In the genomic region with DNA sequence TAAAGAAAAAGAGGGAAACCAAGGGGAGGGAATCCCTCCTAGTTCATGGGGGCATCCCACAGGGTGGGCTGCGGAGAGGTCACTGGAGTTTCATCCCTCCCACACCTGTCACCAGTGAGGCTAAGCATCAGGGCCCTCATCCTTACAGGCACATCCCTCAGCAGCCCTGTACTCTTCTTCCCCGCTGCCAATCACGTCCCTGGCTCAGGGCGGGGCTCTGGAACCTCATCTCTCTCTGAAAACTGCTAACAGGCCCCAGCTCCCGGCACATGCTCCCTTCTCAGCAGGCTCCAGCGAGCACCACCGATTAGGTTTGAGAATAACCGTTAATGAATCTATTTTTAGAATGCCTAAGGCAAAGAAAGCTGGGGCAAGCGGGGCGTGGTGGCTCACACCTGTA, we compare ENCODE assay signal across 14 cellular contexts. TPM values are rescaled to one million over a fixed set of nuclear protein-coding genes. Genes with fewer than 3 reads are reported as not detected.
DNase-seq lines count a peak whose midpoint lies in the region; ATAC-seq, FAIRE-seq and TF ChIP-seq lines count a peak whose summit lies in the region.
"Had no signal": no experiment of that assay in that cellular context is flagged by ENCODE, and none has a peak within 500 bp of the region (broad histone marks: within the 10 kb centered on the region; RNA-seq: fewer than 3 reads in every experiment).

No MANE protein-coding gene starts in this region.

- peak overlapping the region; percentile 54; the same call in 1 of the 2 replicates for H3K9ac ChIP-seq in BLaER1

- FAIRE-seq in A549 (lab: Jason Lieb, UNC) (no peak), small intestine (lab: Jason Lieb, UNC) (no peak)
- FAIRE-seq: A204.1 had no signal

- no peak for TF ChIP-seq EP300 in A549 (IDR thresholded peaks at IDR 0.05)

- H3K27ac ChIP-seq in A549, result no peak overlapping the region
- peak overlapping the region; percentile 63 for H3K27ac ChIP-seq in BLaER1
- peak overlapping the region; percentile 66 for H3K27ac ChIP-seq in hepatocyte
- H3K27ac ChIP-seq in small intestine (ENCODE audit: low read depth in 1 of 2, low read length in 1 of 2), result no peak overlapping the region

- TF ChIP-seq POLR2A in A549 (IDR thresholded peaks at IDR 0.05; ENCODE audit: low read length), result no peak

- no peaks in the 10 kb centered on the region for H3K9me2 ChIP-seq in hepatocyte (replicated peaks; ENCODE audit: insufficient read depth)

- H3K4me1 ChIP-seq in A549, result peaks cover 15% of the 10 kb centered on the region
- peaks cover 97% of the 10 kb centered on the region for H3K4me1 ChIP-seq in BLaER1
- peaks cover 22% of the 10 kb centered on the region for H3K4me1 ChIP-seq in hepatocyte (ENCODE audit: insufficient read depth)
- H3K4me1 ChIP-seq in small intestine (ENCODE audit: control insufficient read depth in 2 of 2, insufficient read depth in 1 of 2, low read depth in 1 of 2, low read length in 1 of 2), result no peaks in the 10 kb centered on the region
- H3K4me1 ChIP-seq: HAP-1 had no signal

- no peak for ATAC-seq in A549
- ATAC-seq: CD8-positive, alpha-beta T cell had no signal

- POLR2A ChIA-PET in A549 (lab: Yijun Ruan, JAX), result no interaction called here

- no peaks in the 10 kb centered on the region for H3K9me3 ChIP-seq in A549
- H3K9me3 ChIP-seq in BLaER1, result no peaks in the 10 kb centered on the region
- H3K9me3 ChIP-seq in hepatocyte (ENCODE audit: low read depth), result no peaks in the 10 kb centered on the region
- no peaks in the 10 kb centered on the region for H3K9me3 ChIP-seq in small intestine (ENCODE audit: control insufficient read depth, low read depth)
- H3K9me3 ChIP-seq in MG63, result no peaks in the 10 kb centered on the region
- H3K9me3 ChIP-seq: HAP-1 had no signal

- H3K27me3 ChIP-seq in BLaER1, result no peaks in the 10 kb centered on the region
- no peaks in the 10 kb centered on the region for H3K27me3 ChIP-seq in hepatocyte
- no peaks in the 10 kb centered on the region for H3K27me3 ChIP-seq in small intestine (ENCODE audit: control insufficient read depth in 2 of 2, insufficient read depth in 2 of 2, low read length in 2 of 2)
- H3K27me3 ChIP-seq in MG63, result no peaks in the 10 kb centered on the region

- H3K36me3 ChIP-seq in BLaER1, result peaks cover 46% of the 10 kb centered on the region
- H3K36me3 ChIP-seq in hepatocyte (replicated peaks; ENCODE audit: insufficient read depth, low read depth), result peaks cover 3% of the 10 kb centered on the region
- H3K36me3 ChIP-seq in small intestine (ENCODE audit: control insufficient read depth in 2 of 2, insufficient read depth in 2 of 2, low read length in 2 of 2), result no peaks in the 10 kb centered on the region
- no peaks in the 10 kb centered on the region for H3K36me3 ChIP-seq in MG63
- H3K36me3 ChIP-seq: HAP-1 had no signal

- TF ChIP-seq CTCF in A549 (IDR thresholded peaks at IDR 0.05), result no peak
- TF ChIP-seq CTCF in hepatocyte (IDR thresholded peaks at IDR 0.05; ENCODE audit: poor library complexity), result no peak

- no peak for TF ChIP-seq RAD21 in A549 (conservative IDR thresholded peaks at IDR 0.05 in 1 of 2, IDR thresholded peaks at IDR 0.05 in 1 of 2)

- peaks cover 85% of the 10 kb centered on the region for H3K79me2 ChIP-seq in hepatocyte

- peaks cover 87% of the 10 kb centered on the region for H4K20me1 ChIP-seq in BLaER1
- peaks cover 2% of the 10 kb centered on the region for H4K20me1 ChIP-seq in hepatocyte (ENCODE audit: insufficient read depth, poor library complexity, severe bottlenecking)

- DNase-seq in A549 (ENCODE audit: low read depth in 1 of 2, low spot score in 1 of 2) (no peak), NCI-H69 (lab: John Stamatoyannopoulos, UW) (peak; percentile 5), hepatocyte (ENCODE audit: low spot score) (no peak), small intestine (no peak), MG63 (no peak)
- DNase-seq in stimulated activated CD4-positive, alpha-beta T cell treated with anti-CD3 and anti-CD28 coated beads, Interleukin-2, amount 100 ng/mL, for 48 hours, result no peak
- DNase-seq: AML-193; Calu3; CD8-positive, alpha-beta T cell; DMS79 treated with DMSO at 0.1 percent for 48 hours; GF-D8 had no signal

- no peak overlapping the region for H2AFZ ChIP-seq in hepatocyte

- 89% methylated on average over 10 of the region's 10 CpGs for WGBS in A549 (ENCODE audit: missing lambda C conversion rate)
- 90% methylated on average over 10 of the region's 10 CpGs for WGBS in hepatocyte (ENCODE audit: low lambda C conversion rate, missing lambda C conversion rate)
- 93 to 96% (median 94%) methylated on average over 10 of the region's 10 CpGs for WGBS in small intestine, 3 donors

- peak overlapping the region; percentile 14 for H3K4me2 ChIP-seq in A549
- peak overlapping the region; percentile 74 for H3K4me2 ChIP-seq in BLaER1
- no peak overlapping the region for H3K4me2 ChIP-seq in hepatocyte

- CTCF ChIA-PET in A549 (lab: Yijun Ruan, JAX), result no interaction called here

- H3K4me3 ChIP-seq in A549 (no peak overlapping the region), BLaER1 (no peak overlapping the region), hepatocyte (no peak overlapping the region), small intestine (ENCODE audit: low read depth in 1 of 2, low read length in 2 of 2) (no peak overlapping the region), MG63 (no peak overlapping the region)
- H3K4me3 ChIP-seq: HAP-1 had no signal

TF ChIP-seq in A549, 52 proteins besides CTCF, POLR2A, EP300 and RAD21:
- no peak for TF ChIP-seq CHD2 (IDR thresholded peaks at IDR 0.05; ENCODE audit: low read length, partially characterized antibody)
- TF ChIP-seq CBX2 (IDR thresholded peaks at IDR 0.05; ENCODE audit: borderline replicate concordance, low read depth), result no peak
- TF ChIP-seq, protein P1, sequence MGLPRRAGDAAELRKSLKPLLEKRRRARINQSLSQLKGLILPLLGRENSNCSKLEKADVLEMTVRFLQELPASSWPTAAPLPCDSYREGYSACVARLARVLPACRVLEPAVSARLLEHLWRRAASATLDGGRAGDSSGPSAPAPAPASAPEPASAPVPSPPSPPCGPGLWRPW (IDR thresholded peaks at IDR 0.05), result no peak
- TF ChIP-seq RNF2 (IDR thresholded peaks at IDR 0.05; ENCODE audit: borderline replicate concordance, low read depth), result no peak
- TF ChIP-seq CEBPB (IDR thresholded peaks at IDR 0.05), result no peak
- no peak for TF ChIP-seq HOXA7 (CRISPR knock-in tag; IDR thresholded peaks at IDR 0.05)
- no peak for TF ChIP-seq ZFP36 (IDR thresholded peaks at IDR 0.05; ENCODE audit: borderline replicate concordance, partially characterized antibody)
- TF ChIP-seq EHF (CRISPR knock-in tag; IDR thresholded peaks at IDR 0.05), result no peak
- TF ChIP-seq JUNB (IDR thresholded peaks at IDR 0.05), result no peak
- TF ChIP-seq MAFK (IDR thresholded peaks at IDR 0.05; ENCODE audit: partially characterized antibody), result no peak
- no peak for TF ChIP-seq KDM1A (IDR thresholded peaks at IDR 0.05; ENCODE audit: low read depth)
- TF ChIP-seq, protein P2, sequence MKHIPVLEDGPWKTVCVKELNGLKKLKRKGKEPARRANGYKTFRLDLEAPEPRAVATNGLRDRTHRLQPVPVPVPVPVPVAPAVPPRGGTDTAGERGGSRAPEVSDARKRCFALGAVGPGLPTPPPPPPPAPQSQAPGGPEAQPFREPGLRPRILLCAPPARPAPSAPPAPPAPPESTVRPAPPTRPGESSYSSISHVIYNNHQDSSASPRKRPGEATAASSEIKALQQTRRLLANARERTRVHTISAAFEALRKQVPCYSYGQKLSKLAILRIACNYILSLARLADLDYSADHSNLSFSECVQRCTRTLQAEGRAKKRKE (CRISPR knock-in tag; IDR thresholded peaks at IDR 0.05; ENCODE audit: low read depth), result no peak

RNA-seq across cellular contexts. Expression of a gene that starts 13.0 kb away (rescaled TPM):
- polyA plus RNA-seq in A549 (2011; rRNA removed) (53.2 and 54.0 TPM in 2 replicates), A549 (2017; fragmentation: RNase III; extraction: RNeasy Plus Mini Kit Qiagen cat#74134 plus additional on column Dnase treatment) (48.5 to 53.6 TPM (median 50.5 TPM) in 3 replicates), hepatocyte (83.2 and 84.9 TPM in 2 replicates), small intestine (10 to 100 TPM in 1 of 3 donors, 1 to 10 TPM in 2; 5.1 to 16.3 (median 5.6) TPM)
- 56.3 and 60.1 TPM in 2 replicates for polyA plus RNA-seq in A549 (2012; cell fraction: cytosol; rRNA removed)
- polyA plus RNA-seq in A549 (2012; cell fraction: nucleus; rRNA removed), result 48.4 and 64.3 TPM in 2 replicates
- polyA minus RNA-seq in A549 (2011; rRNA and poly(A)+ RNA removed), result 79.5 and 83.6 TPM in 2 replicates
- 46.5 and 68.4 TPM in 2 replicates for total RNA-seq in hepatocyte
- 18.9 and 21.8 TPM in 2 replicates for total RNA-seq in MG63 (2014; rRNA removed; shearing (Covaris generic); ENCODE audit: low replicate concordance)

Comparison
In these comparisons a context has a peak if more than half of its experiments do, and no peak if none do; other contexts are left out.
1. H3K27ac ChIP-seq: peak in BLaER1 (single experiment) and hepatocyte (single experiment); none in A549 (0 of 2) and small intestine (0 of 2).